33 cellular contexts compared by ENCODE assay signal in the genomic region with DNA sequence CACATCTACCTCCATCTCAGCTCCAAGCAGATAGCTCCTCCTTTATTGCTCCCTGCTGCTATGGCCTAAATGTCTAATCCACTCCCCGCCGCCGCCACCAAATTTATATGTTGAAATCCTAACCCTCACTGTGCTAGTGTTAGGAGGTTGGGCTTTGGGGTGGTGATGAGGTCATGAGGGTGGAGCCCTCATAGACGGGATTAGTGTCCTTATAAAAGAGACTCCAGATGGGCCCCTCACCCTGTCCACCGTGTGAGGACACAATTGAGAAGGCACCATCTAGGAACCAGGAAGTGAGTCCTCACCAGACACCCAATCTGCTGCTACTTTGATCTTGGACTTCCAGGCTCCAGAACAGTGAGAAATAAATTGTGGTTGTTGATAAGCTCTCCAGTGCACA.
"Had no signal": no experiment of that assay in that cellular context is flagged by ENCODE, and none has a peak within 500 bp of the region (broad histone marks: within the 10 kb centered on the region; RNA-seq: fewer than 3 reads in every experiment).

No MANE protein-coding gene starts in this region.

- H3K4me2 ChIP-seq: KMS-11 had no signal

- H3K27me3 ChIP-seq: SJCRH30 had no signal

- H3K27me3 Mint-ChIP-seq: activated CD8-positive, alpha-beta T cell treated with anti-CD3 and anti-CD28 coated beads for 36 hours; activated naive CD4-positive, alpha-beta T cell treated with anti-CD3 and anti-CD28 coated beads, Interleukin-2, amount 50 U/mL, for 24 hours; activated naive CD8-positive, alpha-beta T cell treated with anti-CD3 and anti-CD28 coated beads, Interleukin-2, amount 10 ng/mL, durations not matched to agents 7 days and 5 days; activated T-helper 17 cell treated with anti-CD3 and anti-CD28 coated beads, Interleukin-2, amount 50 U/mL, for 72 hours; brain had no signal

- H3K27ac ChIP-seq: KMS-11, SJCRH30, SK-N-MC had no signal

- H3K27ac Mint-ChIP-seq: activated CD8-positive, alpha-beta T cell treated with anti-CD3 and anti-CD28 coated beads for 36 hours; activated naive CD4-positive, alpha-beta T cell treated with anti-CD3 and anti-CD28 coated beads, Interleukin-2, amount 50 U/mL, for 24 hours; activated T-cell treated with anti-CD3 and anti-CD28 coated beads, Interleukin-2, amount 50 U/mL, for 72 hours; activated T-helper 17 cell treated with anti-CD3 and anti-CD28 coated beads, Interleukin-2, amount 50 U/mL, for 72 hours; brain; T-helper 2 cell treated with Interferon-gamma antibody and Interleukin-4, amounts not matched to agents 5 μg/mL and 100 μg/mL, for 36 hours; WTC11 had no signal

- H3K4me3 Mint-ChIP-seq: activated CD8-positive, alpha-beta T cell treated with anti-CD3 and anti-CD28 coated beads for 36 hours; activated naive CD4-positive, alpha-beta T cell treated with anti-CD3 and anti-CD28 coated beads, Interleukin-2, amount 50 U/mL, for 24 hours; activated naive CD8-positive, alpha-beta T cell treated with anti-CD3 and anti-CD28 coated beads, Interleukin-2, amount 10 ng/mL, durations not matched to agents 7 days and 5 days; activated T-cell treated with anti-CD3 and anti-CD28 coated beads, Interleukin-2, amount 50 U/mL, for 72 hours; activated T-helper 17 cell treated with anti-CD3 and anti-CD28 coated beads, Interleukin-2, amount 50 U/mL, for 72 hours; brain; T-helper 1 cell treated with Interleukin-12 subunit alpha and Interleukin-12 subunit beta and Interleukin-4 antibody, amounts not matched to agents 30 μg/mL and 1 μg/mL, for 36 hours; T-helper 2 cell treated with Interferon-gamma antibody and Interleukin-4, amounts not matched to agents 5 μg/mL and 100 μg/mL, for 36 hours; WTC11 had no signal

- H3K9me3 ChIP-seq: SJCRH30 had no signal

- ATAC-seq: activated CD4-positive, CD25-positive, alpha-beta regulatory T cell treated with anti-CD3 and anti-CD28 coated beads, Interleukin-2, amount 50 U/mL, for 24 hours; activated CD8-positive, alpha-beta T cell treated with anti-CD3 and anti-CD28 coated beads for 36 hours; activated T-cell treated with anti-CD3 and anti-CD28 coated beads, Interleukin-2, amount 50 U/mL, for 72 hours; activated T-helper 17 cell treated with anti-CD3 and anti-CD28 coated beads, Interleukin-2, amount 50 U/mL, for 72 hours; Panc1; WTC11 had no signal

- H3K4me3 ChIP-seq: SJCRH30, SK-N-MC had no signal

- H3K36me3 Mint-ChIP-seq: activated naive CD4-positive, alpha-beta T cell treated with anti-CD3 and anti-CD28 coated beads, Interleukin-2, amount 50 U/mL, for 24 hours; brain; WTC11 had no signal

- H3K9ac ChIP-seq: KMS-11 had no signal

- H3K36me3 ChIP-seq: SJCRH30 had no signal

- DNase-seq: activated CD4-positive, alpha-beta T cell treated with anti-CD3 and anti-CD28 coated beads for 4 hours; activated CD4-positive, alpha-beta T cell treated with anti-CD3 and anti-CD28 coated beads, Interleukin-2, amount 50 U/mL, for 1 hour; activated CD8-positive, alpha-beta T cell treated with anti-CD3 and anti-CD28 coated beads for 36 hours; activated effector memory CD4-positive, alpha-beta T cell treated with anti-CD3 and anti-CD28 coated beads, Interleukin-2, amount 50 U/mL, for 16 hours; activated naive CD4-positive, alpha-beta T cell treated with Interleukin-2 at 50 U/mL for 16 hours; activated naive CD8-positive, alpha-beta T cell treated with anti-CD3 and anti-CD28 coated beads, Interleukin-2, amount 10 ng/mL, durations not matched to agents 7 days and 5 days; activated T-cell treated with anti-CD3 and anti-CD28 coated beads, Interleukin-2, amount 50 U/mL, for 1 hour; activated T-cell treated with anti-CD3 and anti-CD28 coated beads, Interleukin-2, amount 50 U/mL, for 72 hours; amygdala; caudate nucleus; MM.1S; NCI-H1092 treated with DMSO at 0.1 percent for 48 hours; NCI-H1417; NCI-H187 treated with DMSO at 0.1 percent for 48 hours; NCI-H2081; NCI-H2171 treated with DMSO at 0.1 percent for 48 hours; NCI-H2227 treated with DMSO at 0.1 percent for 48 hours; NCI-H446; NCI-H510A treated with DMSO at 0.1 percent for 48 hours; NCI-H526 treated with DMSO at 0.1 percent for 48 hours; NCI-H774; SHP77; SJCRH30 had no signal

- H3K9me3 Mint-ChIP-seq: activated CD8-positive, alpha-beta T cell treated with anti-CD3 and anti-CD28 coated beads for 36 hours; activated naive CD4-positive, alpha-beta T cell treated with anti-CD3 and anti-CD28 coated beads, Interleukin-2, amount 50 U/mL, for 24 hours; activated naive CD8-positive, alpha-beta T cell treated with anti-CD3 and anti-CD28 coated beads, Interleukin-2, amount 10 ng/mL, durations not matched to agents 7 days and 5 days; activated T-helper 17 cell treated with anti-CD3 and anti-CD28 coated beads, Interleukin-2, amount 50 U/mL, for 72 hours had no signal
